ENCODE assay signal across 14 cellular contexts in the genomic region with DNA sequence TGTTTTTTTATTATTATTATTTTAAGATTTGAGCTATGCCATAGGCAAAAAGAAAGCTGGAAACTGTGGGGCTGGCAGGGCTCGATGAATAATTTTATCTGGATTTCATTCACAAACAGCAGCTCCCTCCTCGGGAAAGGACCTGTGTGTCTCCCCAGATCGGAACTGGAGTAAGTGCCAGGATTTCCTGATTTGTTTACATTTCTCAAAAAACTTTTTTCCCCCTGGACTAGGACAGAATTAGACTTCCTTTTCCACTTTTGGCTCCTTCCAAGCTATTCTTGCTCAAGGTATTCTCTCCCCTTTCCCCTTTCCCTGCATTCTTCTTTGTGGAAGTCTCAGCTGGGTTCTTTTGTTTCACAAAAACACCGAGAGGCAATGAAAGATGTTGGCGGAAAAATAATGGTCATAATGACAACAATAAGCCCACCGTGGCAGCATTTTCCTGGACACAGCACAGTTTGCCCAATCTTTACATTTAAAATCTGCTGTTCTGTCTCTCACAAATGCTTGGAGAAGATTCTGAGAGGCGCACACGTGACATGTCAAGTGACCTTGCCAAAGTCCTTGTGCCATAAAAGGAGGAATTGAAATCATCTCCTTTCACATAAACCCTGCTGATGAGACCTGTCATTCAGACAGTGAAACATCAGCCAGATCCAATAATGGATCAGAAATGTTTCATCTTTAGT.
A peak's percentile ranks its signal among the peaks of the same experiment; 100 is the strongest.
DNase-seq lines count a peak whose midpoint lies in the region; ATAC-seq and TF ChIP-seq lines count a peak whose summit lies in the region.
"Had no signal": no experiment of that assay in that cellular context is flagged by ENCODE, and none has a peak within 500 bp of the region (broad histone marks: within the 10 kb centered on the region; RNA-seq: fewer than 3 reads in every experiment).

No MANE protein-coding gene starts in this region.

- ATAC-seq in sciatic nerve, result peak; percentile 18
- ATAC-seq: left lobe of liver had no signal

- H3K9me3 ChIP-seq in SK-N-MC (ENCODE audit: low read depth, low read length), result no peaks in the 10 kb centered on the region
- no peaks in the 10 kb centered on the region for H3K9me3 ChIP-seq in tibial nerve

- H3K4me3 ChIP-seq in GM12865 (ENCODE audit: low read depth, low read length) (no peak overlapping the region), SK-N-MC (peak overlapping the region; percentile 34), tibial nerve (no peak overlapping the region)

- H3K36me3 ChIP-seq in SK-N-MC (ENCODE audit: insufficient read depth, low read length) (no peaks in the 10 kb centered on the region), tibial nerve (no peaks in the 10 kb centered on the region)

- TF ChIP-seq CTCF in GM12865 (IDR thresholded peaks at IDR 0.05; ENCODE audit: insufficient read depth, low read depth, low read length, missing control alignments) (no peak), tibial nerve (IDR thresholded peaks at IDR 0.05) (no peak)

- no peak overlapping the region for H3K9ac ChIP-seq in SK-N-MC (ENCODE audit: insufficient read length)

- peak; percentile 25 for DNase-seq in GM12865 (ENCODE audit: low read depth)
- DNase-seq in SK-N-MC (ENCODE audit: low read depth, low spot score), result no peak
- peak; percentile 57 for DNase-seq in fibroblast of peridontal ligament (ENCODE audit: extremely low read depth)
- no peak for DNase-seq in sciatic nerve (ENCODE audit: low spot score)
- DNase-seq in NCI-H1417 treated with DMSO at 0.1 percent for 48 hours (lab: John Stamatoyannopoulos, UW), result no peak
- DNase-seq in tibial nerve (ENCODE audit: low spot score in 2 of 2), result no peak
- no peak for DNase-seq in HT-29 (ENCODE audit: low spot score)
- DNase-seq in activated T-cell treated with anti-CD3 and anti-CD28 coated beads, Interleukin-2, amount 50 U/mL, for 1 hour, result no peak
- DNase-seq: C1 segment of cervical spinal cord, GDM1, NCI-H2081 treated with DMSO at 0.1 percent for 48 hours, trophoblast cell had no signal

- H3K27ac ChIP-seq in SK-N-MC (no peak overlapping the region), tibial nerve (no peak overlapping the region)
- H3K27ac ChIP-seq: VCaP had no signal

- intact Hi-C loops in sciatic nerve (cut with DNase I), result no loop called here

- H3K4me1 ChIP-seq in tibial nerve, result peaks cover 0 to 51% (median 12%) of the 10 kb centered on the region in 4 donors

- no peak for TF ChIP-seq POLR2A in tibial nerve (IDR thresholded peaks at IDR 0.05)

- no peak for TF ChIP-seq EP300 in tibial nerve (IDR thresholded peaks at IDR 0.05)

- H3K27me3 ChIP-seq in tibial nerve, result no peaks in the 10 kb centered on the region

- 42 to 48% methylated on average over 8 of the region's 8 CpGs for WGBS in tibial nerve, 2 donors

Comparison
In these comparisons a context has a peak if more than half of its experiments do, and no peak if none do; other contexts are left out.
1. DNase-seq: peak in GM12865 (single experiment) and fibroblast of peridontal ligament (single experiment); none in SK-N-MC (single experiment), sciatic nerve (single experiment), NCI-H1417 treated with DMSO at 0.1 percent for 48 hours (single experiment), tibial nerve (0 of 2), HT-29 (single experiment) and activated T-cell treated with anti-CD3 and anti-CD28 coated beads, Interleukin-2, amount 50 U/mL, for 1 hour (single experiment).